In genomic region chr12:46982629-46983392, GRCh38 we compare ENCODE assay signal across 26 cellular contexts.
DNase-seq lines count a peak whose midpoint lies in the region; TF ChIP-seq lines count a peak whose summit lies in the region.
"Had no signal": no experiment of that assay in that cellular context is flagged by ENCODE, and none has a peak within 500 bp of the region (broad histone marks: within the 10 kb centered on the region; RNA-seq: fewer than 3 reads in every experiment).

No MANE protein-coding gene starts in this region.

- no peaks in the 10 kb centered on the region for H3K36me3 Mint-ChIP-seq in neural progenitor cell
- H3K36me3 Mint-ChIP-seq: natural killer cell; stimulated activated memory B cell treated with anti-CD40 and anti-IgM and Interleukin-4, amounts not matched to agents 10 μg/mL and 1 μg/mL and 100 μg/mL, for 72 hours; WTC11 had no signal

- H3K9me3 Mint-ChIP-seq in neural progenitor cell = peaks cover under 1% of the 10 kb centered on the region
- H3K9me3 Mint-ChIP-seq: activated T-cell treated with anti-CD3 and anti-CD28 coated beads, Interleukin-2, amount 50 U/mL, for 4 hours; natural killer cell; stimulated activated memory B cell treated with anti-CD40 and anti-IgM and Interleukin-4, amounts not matched to agents 10 μg/mL and 1 μg/mL and 100 μg/mL, for 72 hours had no signal

- no peaks in the 10 kb centered on the region for H3K27me3 Mint-ChIP-seq in neural progenitor cell (ENCODE audit: insufficient read depth, low read depth)

- H4K20me1 ChIP-seq in MM.1S (ENCODE audit: insufficient read depth, low read length) (no peaks in the 10 kb centered on the region), neural progenitor cell (ENCODE audit: low read depth) (no peaks in the 10 kb centered on the region)

- no peaks in the 10 kb centered on the region for H3K9me3 ChIP-seq in MM.1S (replicated peaks; ENCODE audit: insufficient read depth, low read length)
- no peaks in the 10 kb centered on the region for H3K9me3 ChIP-seq in neural progenitor cell (ENCODE audit: low read depth)
- H3K9me3 ChIP-seq: esophagus muscularis mucosa had no signal

- no peak overlapping the region for H3K9ac ChIP-seq in MM.1S (ENCODE audit: low read length)
- no peak overlapping the region for H3K9ac ChIP-seq in neural progenitor cell
- H3K9ac ChIP-seq: KMS-11 had no signal

- H3K4me1 Mint-ChIP-seq in neural progenitor cell = no peaks in the 10 kb centered on the region

- TF ChIP-seq CTCF in MM.1S (IDR thresholded peaks at IDR 0.05; ENCODE audit: low read length) (no peak), neural progenitor cell (IDR thresholded peaks at IDR 0.05) (no peak)

- H3K4me2 ChIP-seq in MM.1S (ENCODE audit: low read depth, low read length) (no peak overlapping the region), neural progenitor cell (no peak overlapping the region)
- H3K4me2 ChIP-seq: KMS-11 had no signal

- H3K27ac ChIP-seq in MM.1S (ENCODE audit: low read length) (no peak overlapping the region), epithelial cell of prostate (peak overlapping the region; percentile 47), neural progenitor cell (no peak overlapping the region)
- H3K27ac ChIP-seq: esophagus muscularis mucosa, heart left ventricle, KMS-11 had no signal

- H3K4me3 ChIP-seq in MM.1S (ENCODE audit: low read length) (no peak overlapping the region), neural progenitor cell (no peak overlapping the region)
- H3K4me3 ChIP-seq: esophagus muscularis mucosa, heart left ventricle had no signal

- peak; percentile 31 for DNase-seq in Daoy (ENCODE audit: low read depth)
- no peak for DNase-seq in MM.1S
- DNase-seq in epithelial cell of prostate (ENCODE audit: low read depth, low spot score) = no peak
- no peak for DNase-seq in neural progenitor cell (ENCODE audit: low spot score)
- no peak for DNase-seq in SIG-M5 treated with dmso at 0.1 percent for 504 hours (lab: John Stamatoyannopoulos, UW; ENCODE audit: unreplicated experiment)
- no peak for DNase-seq in activated CD4-positive, alpha-beta T cell treated with anti-CD3 and anti-CD28 coated beads, Interleukin-2, amount 50 U/mL, for 1 hour
- no peak for DNase-seq in NK-92 (lab: John Stamatoyannopoulos, UW; ENCODE audit: unreplicated experiment)
- DNase-seq in dermis blood vessel endothelial cell = no peak
- DNase-seq: activated gamma-delta T cell treated with Interleukin-2 at 50 U/mL for 16 hours; activated T-cell treated with anti-CD3 and anti-CD28 coated beads, Interleukin-2, amount 50 U/mL, for 4 hours; AML-193; Calu3; central memory CD4-positive, alpha-beta T cell; DMS79 treated with DMSO at 0.1 percent for 48 hours; foreskin melanocyte; heart left ventricle; midbrain; natural killer cell; NCI-H2029; NCI-H524 treated with DMSO at 0.1 percent for 48 hours had no signal

- H3K27me3 ChIP-seq in MM.1S (replicated peaks; ENCODE audit: insufficient read depth, low read length) (no peaks in the 10 kb centered on the region), neural progenitor cell (no peaks in the 10 kb centered on the region)
- H3K27me3 ChIP-seq: esophagus muscularis mucosa, heart left ventricle had no signal

- H3K4me1 ChIP-seq in MM.1S (ENCODE audit: low read length) = no peaks in the 10 kb centered on the region
- peaks cover 15% of the 10 kb centered on the region for H3K4me1 ChIP-seq in neural progenitor cell
- H3K4me1 ChIP-seq: esophagus muscularis mucosa had no signal

- H3F3A ChIP-seq in MM.1S (ENCODE audit: insufficient read depth, low read length) (no peaks in the 10 kb centered on the region), neural progenitor cell (ENCODE audit: low read depth) (no peaks in the 10 kb centered on the region)

- H3K79me2 ChIP-seq in MM.1S (ENCODE audit: low read length) = no peaks in the 10 kb centered on the region
- no peaks in the 10 kb centered on the region for H3K79me2 ChIP-seq in neural progenitor cell (ENCODE audit: low read depth)

- H3K36me3 ChIP-seq in MM.1S (replicated peaks; ENCODE audit: insufficient read depth, low read length) (no peaks in the 10 kb centered on the region), neural progenitor cell (no peaks in the 10 kb centered on the region)
- H3K36me3 ChIP-seq: esophagus muscularis mucosa, heart left ventricle had no signal

- 0 out of 2 replicates have a peak overlapping the region, but pooled peaks have one; percentile 57 for H2AFZ ChIP-seq in MM.1S (ENCODE audit: low read length)
- peak overlapping the region; percentile 50 for H2AFZ ChIP-seq in neural progenitor cell (replicated peaks)

- H3K4me3 Mint-ChIP-seq in neural progenitor cell = no peak overlapping the region
- H3K4me3 Mint-ChIP-seq: activated CD4-positive, alpha-beta T cell treated with anti-CD3 and anti-CD28 coated beads, Interleukin-2, amount 10 ng/mL, durations not matched to agents 24 days and 14 days; activated T-cell treated with anti-CD3 and anti-CD28 coated beads, Interleukin-2, amount 50 U/mL, for 4 hours; CD4-positive, CD25-positive, alpha-beta regulatory T cell; natural killer cell; stimulated activated memory B cell treated with anti-CD40 and anti-IgM and Interleukin-4, amounts not matched to agents 10 μg/mL and 1 μg/mL and 100 μg/mL, for 72 hours; WTC11 had no signal

- H3K27ac Mint-ChIP-seq in neural progenitor cell = no peak overlapping the region
- H3K27ac Mint-ChIP-seq: activated CD4-positive, alpha-beta T cell treated with anti-CD3 and anti-CD28 coated beads, Interleukin-2, amount 10 ng/mL, durations not matched to agents 24 days and 14 days; natural killer cell; stimulated activated memory B cell treated with anti-CD40 and anti-IgM and Interleukin-4, amounts not matched to agents 10 μg/mL and 1 μg/mL and 100 μg/mL, for 72 hours; WTC11 had no signal

- H3K9me2 ChIP-seq in MM.1S (replicated peaks; ENCODE audit: insufficient read depth, low read length) = no peaks in the 10 kb centered on the region
